In genomic region chr15:88623061-88623460, GRCh38 we compare ENCODE assay signal across 1 cellular context.
TF ChIP-seq lines count a peak whose summit lies in the region.

No MANE protein-coding gene starts in this region.

TF ChIP-seq in GM12878, 131 proteins besides CTCF, POLR2A, EP300 and RAD21 (continued from another document):
- TF ChIP-seq NKRF (conservative IDR thresholded peaks at IDR 0.05): no peak
- peak; percentile 86; the same call in 2 of the 3 replicates for TF ChIP-seq POU2F2 (IDR thresholded peaks at IDR 0.05; ENCODE audit: borderline replicate concordance, low read depth, low read length)
- 0 out of 2 replicates have a peak, but pooled peaks have one; percentile 23 for TF ChIP-seq MTA2 (IDR thresholded peaks at IDR 0.05; ENCODE audit: low read depth)
- TF ChIP-seq IRF4 (IDR thresholded peaks at IDR 0.05; ENCODE audit: low read depth, low read length): 0 out of 2 replicates have a peak, but pooled peaks have one; percentile 30
- TF ChIP-seq BCL3 (IDR thresholded peaks at IDR 0.05; ENCODE audit: borderline replicate concordance, insufficient read depth, low read depth, low read length, poor library complexity, severe bottlenecking): peak; percentile 78
- TF ChIP-seq STAT3 (IDR thresholded peaks at IDR 0.05; ENCODE audit: low read depth, low read length): no peak
TF ChIP-seq in GM12878: peak in this region for 7.
